ENCODE assay signal across 20 cellular contexts in the genomic region with DNA sequence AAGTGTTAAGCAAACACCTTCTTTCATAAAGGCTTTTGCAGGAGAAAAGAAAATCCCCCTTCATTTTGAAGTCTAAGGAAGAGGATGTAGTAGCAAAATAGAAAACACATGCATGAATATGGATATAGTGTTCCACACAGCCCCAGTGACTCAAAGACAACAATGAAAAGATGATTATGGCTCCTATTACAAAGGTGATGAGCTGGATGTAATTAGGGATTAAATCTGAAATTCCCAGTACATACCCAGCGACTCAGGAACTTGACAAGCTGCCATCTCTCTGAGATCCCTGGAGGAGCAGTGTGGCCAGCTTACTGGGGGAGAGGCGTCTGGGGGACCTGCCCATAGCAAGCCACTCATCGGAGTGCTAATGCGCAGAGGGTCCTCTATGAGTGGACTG.
"Had no signal": no experiment of that assay in that cellular context is flagged by ENCODE, and none has a peak within 500 bp of the region (broad histone marks: within the 10 kb centered on the region; RNA-seq: fewer than 3 reads in every experiment).

No MANE protein-coding gene starts in this region.

- DNase-seq: activated CD4-positive, alpha-beta T cell treated with anti-CD3 and anti-CD28 coated beads, Interleukin-2, amount 10 ng/mL, durations not matched to agents 7 days and 5 days; activated CD8-positive, alpha-beta memory T cell treated with anti-CD3 and anti-CD28 coated beads, Interleukin-2, amount 50 U/mL, for 48 hours; activated gamma-delta T cell treated with Interleukin-2 at 50 U/mL for 16 hours; amniotic stem cell; body of pancreas; cortex of kidney; effector CD4-positive, alpha-beta T cell; foreskin keratinocyte; glutamatergic neuron; lower lobe of right lung; psoas muscle; right lobe of liver; stimulated activated naive CD8-positive, alpha-beta T cell treated with anti-CD3 and anti-CD28 coated beads, Interleukin-15, Interleukin-2, amounts not matched to agents 100 U/mL and 50 U/mL, for 24 hours; transverse colon had no signal

- H3K4me3 Mint-ChIP-seq: activated CD4-positive, alpha-beta T cell treated with anti-CD3 and anti-CD28 coated beads, Interleukin-2, amount 10 ng/mL, durations not matched to agents 7 days and 5 days; activated naive CD8-positive, alpha-beta T cell; central memory CD8-positive, alpha-beta T cell; nephron had no signal

- H3K9me3 ChIP-seq: body of pancreas, lower lobe of right lung, psoas muscle, right lobe of liver, transverse colon, vagina had no signal

- H3K36me3 Mint-ChIP-seq: activated naive CD8-positive, alpha-beta T cell had no signal

- H3K4me1 Mint-ChIP-seq: activated CD4-positive, alpha-beta T cell treated with anti-CD3 and anti-CD28 coated beads, Interleukin-2, amount 10 ng/mL, durations not matched to agents 7 days and 5 days; central memory CD8-positive, alpha-beta T cell had no signal

- H3K27ac ChIP-seq: body of pancreas, foreskin keratinocyte, lower lobe of right lung, psoas muscle, right lobe of liver, transverse colon, vagina had no signal

- H3K4me1 ChIP-seq: body of pancreas, foreskin keratinocyte, lower lobe of right lung, psoas muscle, right lobe of liver, transverse colon, vagina had no signal

- H3K4me2 ChIP-seq: smooth muscle cell had no signal

- H3K27me3 ChIP-seq: body of pancreas, foreskin keratinocyte, right lobe of liver, transverse colon, vagina had no signal

- H3K4me3 ChIP-seq: body of pancreas, lower lobe of right lung, psoas muscle, right lobe of liver, smooth muscle cell, transverse colon, vagina had no signal

- H3K36me3 ChIP-seq: lower lobe of right lung, right lobe of liver, transverse colon, vagina had no signal

- ATAC-seq: body of pancreas; foreskin keratinocyte; lower lobe of right lung; psoas muscle; right lobe of liver; stimulated activated naive CD8-positive, alpha-beta T cell treated with anti-CD3 and anti-CD28 coated beads, Interleukin-15, Interleukin-2, amounts not matched to agents 100 U/mL and 50 U/mL, for 24 hours had no signal

- FAIRE-seq: endothelial cell of umbilical vein had no signal

- H3K27ac Mint-ChIP-seq: activated CD4-positive, alpha-beta T cell treated with anti-CD3 and anti-CD28 coated beads, Interleukin-2, amount 10 ng/mL, durations not matched to agents 7 days and 5 days; activated naive CD8-positive, alpha-beta T cell; nephron had no signal

- H3K9me3 Mint-ChIP-seq: activated CD4-positive, alpha-beta T cell treated with anti-CD3 and anti-CD28 coated beads, Interleukin-2, amount 10 ng/mL, durations not matched to agents 7 days and 5 days; central memory CD8-positive, alpha-beta T cell; nephron had no signal
